ENCODE assay signal across 8 cellular contexts in the genomic region with DNA sequence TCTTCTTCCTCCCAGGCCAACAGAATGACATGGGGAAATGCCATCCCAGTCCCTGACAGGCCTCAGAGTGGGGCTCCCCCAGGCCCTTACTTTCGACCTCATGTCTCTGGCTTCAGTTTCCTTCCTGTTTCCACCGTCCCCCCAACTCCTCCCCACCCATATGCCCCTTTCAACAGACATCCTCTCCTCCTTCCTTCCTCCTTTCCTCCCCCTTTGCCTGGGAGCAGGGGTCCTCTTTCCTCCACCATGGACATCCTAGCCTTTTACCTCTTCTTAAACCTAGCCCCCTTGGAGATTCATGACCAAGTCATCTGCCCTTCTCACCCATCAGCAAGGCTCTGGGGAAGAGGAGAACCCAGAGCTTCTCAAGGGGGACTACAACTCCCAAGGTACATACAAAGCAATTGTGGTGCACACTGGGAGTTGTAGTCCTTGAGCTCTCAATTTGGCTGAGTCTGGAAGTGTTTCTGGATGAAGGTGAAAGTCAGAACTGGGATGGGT. TPM values are rescaled to one million over a fixed set of nuclear protein-coding genes. Genes with fewer than 3 reads are reported as not detected.
DNase-seq lines count a peak whose midpoint lies in the region; ATAC-seq and TF ChIP-seq lines count a peak whose summit lies in the region.

No MANE protein-coding gene starts in this region.

- intact Hi-C loops in activated CD4-positive, alpha-beta memory T cell treated with anti-CD3 and anti-CD28 coated beads for 36 hours (cut with micrococcal nuclease): loop anchor here (10.0 kb wide), 2 partner anchors 672 to 1352 kb away; a partner anchor contains a TSS
- intact Hi-C loops in heart left ventricle (cut with DNase I): no loop called here

- H3K27me3 Mint-ChIP-seq in CD4-positive, CD25-positive, alpha-beta regulatory T cell: no peaks in the 10 kb centered on the region
- H3K27me3 Mint-ChIP-seq in activated CD4-positive, alpha-beta memory T cell treated with anti-CD3 and anti-CD28 coated beads for 36 hours: no peaks in the 10 kb centered on the region

- peak overlapping the region; percentile 44 for H3K4me3 ChIP-seq in CD4-positive, CD25-positive, alpha-beta regulatory T cell (ENCODE audit: low read depth, low read length)
- H3K4me3 ChIP-seq in heart left ventricle: peak overlapping the region in 2 of 12 donors; percentile 7 to 83

- H3K27me3 ChIP-seq in CD4-positive, CD25-positive, alpha-beta regulatory T cell (ENCODE audit: control insufficient read depth, insufficient read depth, low read length): no peaks in the 10 kb centered on the region
- H3K27me3 ChIP-seq in heart left ventricle: no peaks in the 10 kb centered on the region

- WGBS in heart left ventricle, 4 donors: 42 to 64% (median 47%) methylated on average over 2 of the region's 2 CpGs

- POLR2A ChIA-PET in activated CD4-positive, alpha-beta memory T cell treated with anti-CD3 and anti-CD28 coated beads for 36 hours (lab: Charles Lee): interaction anchor here (0.7 to 3.9 kb wide), 3 partner anchors 11 to 681 kb away, joined by 3 to 31 read pairs (median 4); no protein-coding TSS in a partner anchor

- CTCF ChIA-PET in activated CD4-positive, alpha-beta memory T cell treated with anti-CD3 and anti-CD28 coated beads for 36 hours (lab: Charles Lee): interaction anchor here (0.6 to 4.2 kb wide), 4 partner anchors 10 to 78 kb away, joined by 3 to 43 read pairs (median 4); a partner anchor contains a TSS

- H3K4me3 Mint-ChIP-seq in CD4-positive, CD25-positive, alpha-beta regulatory T cell: peak overlapping the region; percentile 72 to 99 (median 89)
- peak overlapping the region; percentile 84 for H3K4me3 Mint-ChIP-seq in activated CD4-positive, alpha-beta memory T cell treated with anti-CD3 and anti-CD28 coated beads for 36 hours

- DNase-seq in CD4-positive, CD25-positive, alpha-beta regulatory T cell: peak; percentile 22 to 72 (median 51)
- DNase-seq in LHCN-M2 (ENCODE audit: low read depth) (peak; percentile 39), heart left ventricle (peak in 2 of 5 donors; percentile 43 to 44)
- peak; percentile 67 for DNase-seq in activated CD4-positive, alpha-beta memory T cell treated with anti-CD3 and anti-CD28 coated beads for 36 hours
- DNase-seq in stimulated activated naive CD4-positive, alpha-beta T cell (lab: John Stamatoyannopoulos, UW): peak; percentile 14 to 51 (median 34)

- TF ChIP-seq POLR2A in heart left ventricle (IDR thresholded peaks at IDR 0.05): no peak

- H3K27ac Mint-ChIP-seq in CD4-positive, CD25-positive, alpha-beta regulatory T cell: peak overlapping the region; percentile 83 to 97 (median 91)
- peak overlapping the region; percentile 99 for H3K27ac Mint-ChIP-seq in activated CD4-positive, alpha-beta memory T cell treated with anti-CD3 and anti-CD28 coated beads for 36 hours

- H3K36me3 ChIP-seq in CD4-positive, CD25-positive, alpha-beta regulatory T cell (ENCODE audit: control insufficient read depth, insufficient read depth, low read length): no peaks in the 10 kb centered on the region
- no peaks in the 10 kb centered on the region for H3K36me3 ChIP-seq in heart left ventricle

- TF ChIP-seq CTCF in heart left ventricle (IDR thresholded peaks at IDR 0.05): no peak

- H3K9me3 Mint-ChIP-seq in CD4-positive, CD25-positive, alpha-beta regulatory T cell: no peaks in the 10 kb centered on the region
- no peaks in the 10 kb centered on the region for H3K9me3 Mint-ChIP-seq in activated CD4-positive, alpha-beta memory T cell treated with anti-CD3 and anti-CD28 coated beads for 36 hours

- H3K4me1 ChIP-seq in CD4-positive, CD25-positive, alpha-beta regulatory T cell (ENCODE audit: control insufficient read depth, insufficient read depth, low read length, poor library complexity, severe bottlenecking): peaks cover 89% of the 10 kb centered on the region
- H3K4me1 ChIP-seq in heart left ventricle: peaks cover 8 to 75% (median 55%) of the 10 kb centered on the region in 12 donors

- H3K9me3 ChIP-seq in CD4-positive, CD25-positive, alpha-beta regulatory T cell (ENCODE audit: control insufficient read depth in 2 of 2, low read length in 2 of 2): no peaks in the 10 kb centered on the region
- no peaks in the 10 kb centered on the region for H3K9me3 ChIP-seq in heart left ventricle

- H3K4me1 Mint-ChIP-seq in CD4-positive, CD25-positive, alpha-beta regulatory T cell: peaks cover 11 to 68% (median 31%) of the 10 kb centered on the region in 4 donors
- peaks cover 54% of the 10 kb centered on the region for H3K4me1 Mint-ChIP-seq in activated CD4-positive, alpha-beta memory T cell treated with anti-CD3 and anti-CD28 coated beads for 36 hours (ENCODE audit: low read depth)

- ATAC-seq in CD4-positive, CD25-positive, alpha-beta regulatory T cell (ENCODE audit: low read depth in 2 of 2): peak; percentile 25
- no peak for ATAC-seq in heart left ventricle
- no peak for ATAC-seq in GM19023 (IDR thresholded peaks at IDR 0.05; ENCODE audit: unreplicated experiment)
- no peak for ATAC-seq in HG02973 (IDR thresholded peaks at IDR 0.05; ENCODE audit: unreplicated experiment)
- ATAC-seq in HG02642 (IDR thresholded peaks at IDR 0.05; ENCODE audit: poor library complexity, unreplicated experiment): no peak

- H3K27ac ChIP-seq in CD4-positive, CD25-positive, alpha-beta regulatory T cell (ENCODE audit: insufficient read depth, low read length, poor library complexity, severe bottlenecking): peak overlapping the region; percentile 84
- peak overlapping the region; percentile 77 to 98 (median 95) for H3K27ac ChIP-seq in heart left ventricle

- H3K36me3 Mint-ChIP-seq in CD4-positive, CD25-positive, alpha-beta regulatory T cell: peaks cover 5% of the 10 kb centered on the region
- peaks cover 29% of the 10 kb centered on the region for H3K36me3 Mint-ChIP-seq in activated CD4-positive, alpha-beta memory T cell treated with anti-CD3 and anti-CD28 coated beads for 36 hours

RNA-seq across cellular contexts. Expression of a gene that starts 4.0 kb away (rescaled TPM):
- total RNA-seq in CD4-positive, CD25-positive, alpha-beta regulatory T cell: 68.0 TPM
- 1 to 10 TPM; 3.7 to 6.5 (median 5.3) TPM for polyA plus RNA-seq in CD4-positive, CD25-positive, alpha-beta regulatory T cell
- 18.9 and 19.5 TPM in 2 replicates for total RNA-seq in LHCN-M2 (2014; rRNA removed)
- polyA plus RNA-seq in LHCN-M2 (2012): 13.9 TPM
- 100 to 1,000 TPM; 124 to 125 TPM for total RNA-seq in activated CD4-positive, alpha-beta memory T cell treated with anti-CD3 and anti-CD28 coated beads for 36 hours
- total RNA-seq in heart left ventricle: 10 to 100 TPM; 29.5 to 80.0 (median 46.6) TPM
- 100 to 1,000 TPM in 1 of 2 donors, 10 to 100 TPM in 1; 39.2 to 103 TPM for polyA plus RNA-seq in heart left ventricle

RNA-seq across cellular contexts. Expression of a gene that starts 13.3 kb away (rescaled TPM):
- not detected for total RNA-seq in CD4-positive, CD25-positive, alpha-beta regulatory T cell
- not detected for polyA plus RNA-seq in CD4-positive, CD25-positive, alpha-beta regulatory T cell
- total RNA-seq in LHCN-M2 (2014; rRNA removed) (not detected in 2 replicates), heart left ventricle (not detected)
- not detected for polyA plus RNA-seq in LHCN-M2 (2012)
- total RNA-seq in activated CD4-positive, alpha-beta memory T cell treated with anti-CD3 and anti-CD28 coated beads for 36 hours: under 1 TPM; 0.36 to 0.56 TPM
- not detected for polyA plus RNA-seq in heart left ventricle

RNA-seq across cellular contexts. Expression of a gene that starts 23.5 kb away (rescaled TPM):
- 39.1 TPM for total RNA-seq in CD4-positive, CD25-positive, alpha-beta regulatory T cell
- polyA plus RNA-seq in CD4-positive, CD25-positive, alpha-beta regulatory T cell: 10 to 100 TPM; 41.0 to 60.3 (median 44.0) TPM
- 30.9 and 41.3 TPM in 2 replicates for total RNA-seq in LHCN-M2 (2014; rRNA removed)
- 32.9 TPM for polyA plus RNA-seq in LHCN-M2 (2012)
- 10 to 100 TPM; 45.4 to 49.4 TPM for total RNA-seq in activated CD4-positive, alpha-beta memory T cell treated with anti-CD3 and anti-CD28 coated beads for 36 hours
- 10 to 100 TPM; 19.4 to 35.0 (median 27.4) TPM for total RNA-seq in heart left ventricle
- polyA plus RNA-seq in heart left ventricle: 10 to 100 TPM; 22.3 to 50.7 TPM

RNA-seq across cellular contexts. Expression of a gene that starts 26.9 kb away (rescaled TPM):
- total RNA-seq in CD4-positive, CD25-positive, alpha-beta regulatory T cell: 1.4 TPM
- not detected for polyA plus RNA-seq in CD4-positive, CD25-positive, alpha-beta regulatory T cell
- total RNA-seq in LHCN-M2 (2014; rRNA removed) (0.11 and 0.13 TPM in 2 replicates), heart left ventricle (under 1 TPM in 8 of 9 donors, not detected in 1; 0.14 to 0.62 (median 0.35) TPM)
- not detected for polyA plus RNA-seq in LHCN-M2 (2012)
- 1 to 10 TPM; 1.1 to 1.3 TPM for total RNA-seq in activated CD4-positive, alpha-beta memory T cell treated with anti-CD3 and anti-CD28 coated beads for 36 hours
- polyA plus RNA-seq in heart left ventricle: under 1 TPM; 0.17 to 0.65 TPM

RNA-seq across cellular contexts. Expression of a gene that starts 27.0 kb away (rescaled TPM):
- 0.32 TPM for total RNA-seq in CD4-positive, CD25-positive, alpha-beta regulatory T cell
- polyA plus RNA-seq in CD4-positive, CD25-positive, alpha-beta regulatory T cell: not detected
- total RNA-seq in LHCN-M2 (2014; rRNA removed): not detected in 2 replicates
- polyA plus RNA-seq in LHCN-M2 (2012): not detected
- under 1 TPM in 1 of 2 experiments, not detected in 1; 0.14 TPM for total RNA-seq in activated CD4-positive, alpha-beta memory T cell treated with anti-CD3 and anti-CD28 coated beads for 36 hours
- not detected for total RNA-seq in heart left ventricle
- not detected for polyA plus RNA-seq in heart left ventricle

Comparison
In these comparisons a context has a peak if more than half of its experiments do, and no peak if none do; other contexts are left out.
1. ATAC-seq: peak in CD4-positive, CD25-positive, alpha-beta regulatory T cell (2 of 2); none in heart left ventricle (0 of 4), GM19023 (single experiment), HG02973 (single experiment) and HG02642 (single experiment).